ENCODE assay signal across 19 cellular contexts in genomic region chr9:135798303-135798585, GRCh38.
"Had no signal": no experiment of that assay in that cellular context is flagged by ENCODE, and none has a peak within 500 bp of the region (broad histone marks: within the 10 kb centered on the region; RNA-seq: fewer than 3 reads in every experiment).

No MANE protein-coding gene starts in this region.

- ATAC-seq: gastroesophageal sphincter; natural killer cell treated with Interleukin-12 subunit alpha and Interleukin-12 subunit beta and Interleukin-15 and Interleukin-18, amount 100 ng/mL, for 72 hours; stimulated activated memory B cell treated with anti-CD40 and anti-IgM and Interleukin-4, amounts not matched to agents 10 μg/mL and 1 μg/mL and 100 μg/mL, for 72 hours had no signal

- H3K36me3 ChIP-seq: esophagus muscularis mucosa, heart right ventricle, lower lobe of right lung, prostate gland, right atrium auricular region, spleen, thoracic aorta, transverse colon, upper lobe of right lung, uterus had no signal

- H3K9me3 Mint-ChIP-seq: dendritic cell treated with granulocyte-macrophage colony-stimulating factor and Interleukin-4, amounts not matched to agents 40 ng/mL and 50 ng/mL, for 4 days; natural killer cell treated with Interleukin-12 subunit alpha and Interleukin-12 subunit beta and Interleukin-15 and Interleukin-18, amount 100 ng/mL, for 72 hours; neural crest cell; stimulated activated naive CD8-positive, alpha-beta T cell treated with anti-CD3 and anti-CD28 coated beads, Interleukin-15, Interleukin-2, amounts not matched to agents 100 ng/mL and 50 ng/mL, for 24 hours had no signal

- H3K27me3 ChIP-seq: esophagus muscularis mucosa, foreskin keratinocyte, gastroesophageal sphincter, right atrium auricular region, transverse colon, upper lobe of right lung, uterus had no signal

- H3K36me3 Mint-ChIP-seq: natural killer cell treated with Interleukin-12 subunit alpha and Interleukin-12 subunit beta and Interleukin-15 and Interleukin-18, amount 100 ng/mL, for 72 hours; stimulated activated memory B cell treated with anti-CD40 and anti-IgM and Interleukin-4, amounts not matched to agents 10 μg/mL and 1 μg/mL and 100 μg/mL, for 72 hours had no signal

- H3K4me3 ChIP-seq: esophagus muscularis mucosa, gastroesophageal sphincter, heart right ventricle, lower lobe of right lung, prostate gland, right atrium auricular region, skin epidermis, spleen, thoracic aorta, transverse colon, upper lobe of right lung, uterus had no signal

- H3K4me1 ChIP-seq: foreskin keratinocyte, lower lobe of right lung, prostate gland, transverse colon, upper lobe of right lung, uterus had no signal

- H3K27me3 Mint-ChIP-seq: stimulated activated naive CD8-positive, alpha-beta T cell treated with anti-CD3 and anti-CD28 coated beads, Interleukin-15, Interleukin-2, amounts not matched to agents 100 ng/mL and 50 ng/mL, for 24 hours had no signal

- H3K4me3 Mint-ChIP-seq: dendritic cell treated with granulocyte-macrophage colony-stimulating factor and Interleukin-4, amounts not matched to agents 40 ng/mL and 50 ng/mL, for 4 days; natural killer cell treated with Interleukin-12 subunit alpha and Interleukin-12 subunit beta and Interleukin-15 and Interleukin-18, amount 100 ng/mL, for 72 hours; neural crest cell; stimulated activated memory B cell treated with anti-CD40 and anti-IgM and Interleukin-4, amounts not matched to agents 10 μg/mL and 1 μg/mL and 100 μg/mL, for 72 hours; stimulated activated naive CD8-positive, alpha-beta T cell treated with anti-CD3 and anti-CD28 coated beads, Interleukin-15, Interleukin-2, amounts not matched to agents 100 ng/mL and 50 ng/mL, for 24 hours had no signal

- H3K27ac Mint-ChIP-seq: dendritic cell treated with granulocyte-macrophage colony-stimulating factor and Interleukin-4, amounts not matched to agents 40 ng/mL and 50 ng/mL, for 4 days; natural killer cell treated with Interleukin-12 subunit alpha and Interleukin-12 subunit beta and Interleukin-15 and Interleukin-18, amount 100 ng/mL, for 72 hours; stimulated activated memory B cell treated with anti-CD40 and anti-IgM and Interleukin-4, amounts not matched to agents 10 μg/mL and 1 μg/mL and 100 μg/mL, for 72 hours; stimulated activated naive CD8-positive, alpha-beta T cell treated with anti-CD3 and anti-CD28 coated beads, Interleukin-15, Interleukin-2, amounts not matched to agents 100 ng/mL and 50 ng/mL, for 24 hours had no signal

- H3K4me1 Mint-ChIP-seq: stimulated activated memory B cell treated with anti-CD40 and anti-IgM and Interleukin-4, amounts not matched to agents 10 μg/mL and 1 μg/mL and 100 μg/mL, for 72 hours had no signal

- DNase-seq: effector memory CD4-positive, alpha-beta T cell; lower lobe of right lung; spleen; transverse colon; upper lobe of right lung; uterus had no signal

- H3K9me3 ChIP-seq: esophagus muscularis mucosa, gastroesophageal sphincter, lower lobe of right lung, prostate gland, right atrium auricular region, spleen, thoracic aorta, transverse colon, upper lobe of right lung, uterus had no signal

- H3K27ac ChIP-seq: esophagus muscularis mucosa, foreskin keratinocyte, gastroesophageal sphincter, lower lobe of right lung, prostate gland, right atrium auricular region, skin epidermis, transverse colon, upper lobe of right lung, uterus had no signal
